ENCODE assay signal across 20 cellular contexts in the genomic region with DNA sequence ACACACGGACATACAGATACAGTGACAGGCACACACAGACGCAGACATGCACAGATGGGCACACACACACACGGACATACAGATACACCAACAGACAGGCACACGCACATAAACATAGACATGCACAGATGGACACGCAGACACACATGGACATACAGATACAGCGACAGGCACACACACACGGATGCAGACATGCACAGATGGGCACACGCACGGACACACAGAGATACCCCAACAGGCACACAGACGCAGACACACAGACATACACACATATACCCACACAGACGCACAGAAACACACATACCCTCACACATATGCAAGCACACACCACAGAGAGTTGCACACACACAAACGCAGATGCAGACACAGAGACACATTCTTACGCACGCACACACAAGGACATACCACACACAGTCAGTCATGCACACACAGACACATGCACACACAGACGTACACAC. TPM values are rescaled to one million over a fixed set of nuclear protein-coding genes. Genes with fewer than 3 reads are reported as not detected.
DNase-seq lines count a peak whose midpoint lies in the region; ATAC-seq, FAIRE-seq and TF ChIP-seq lines count a peak whose summit lies in the region.
"Had no signal": no experiment of that assay in that cellular context is flagged by ENCODE, and none has a peak within 500 bp of the region (broad histone marks: within the 10 kb centered on the region; RNA-seq: fewer than 3 reads in every experiment).

No MANE protein-coding gene starts in this region.

- H3K18ac ChIP-seq in neuronal stem cell (ENCODE audit: low read length), result no peak overlapping the region

- intact Hi-C loops in HepG2 (cut with micrococcal nuclease; ENCODE audit: unreplicated experiment) (no loop called here), right lobe of liver (cut with DNase I) (no loop called here), GM12878 (cut with micrococcal nuclease; ENCODE audit: unreplicated experiment) (no loop called here), left lung (cut with DNase I) (no loop called here)

- no peak overlapping the region for H3K4me2 ChIP-seq in HepG2 (ENCODE audit: low read depth, low read length)
- no peak overlapping the region for H3K4me2 ChIP-seq in GM12878 (ENCODE audit: control insufficient read depth, insufficient read depth)
- H3K4me2 ChIP-seq in neuronal stem cell (ENCODE audit: insufficient read depth, low read length, poor library complexity, severe bottlenecking), result no peak overlapping the region

- RAD21 ChIA-PET in GM12878 (lab: Charles Lee; ENCODE audit: unreplicated experiment), result no interaction called here

- TF ChIP-seq RAD21 in HepG2 (CRISPR knock-in tag; IDR thresholded peaks at IDR 0.05) (no peak), GM12878 (IDR thresholded peaks at IDR 0.05; ENCODE audit: insufficient read depth, low read depth, low read length) (no peak)

- FAIRE-seq in HepG2 (lab: Jason Lieb, UNC) (no peak), GM12878 (lab: Jason Lieb, UNC) (no peak)

- no peak overlapping the region for H2AFZ ChIP-seq in HepG2 (ENCODE audit: low read length)
- no peak overlapping the region for H2AFZ ChIP-seq in GM12878 (ENCODE audit: control insufficient read depth, low read depth, low read length)
- H2AFZ ChIP-seq in neuronal stem cell (ENCODE audit: low read length), result no peak overlapping the region

- TF ChIP-seq POLR2A in HepG2 (IDR thresholded peaks at IDR 0.05; ENCODE audit: insufficient read depth in 1 of 2, low read depth in 2 of 2, low read length in 2 of 2), result no peak
- no peak for TF ChIP-seq POLR2A in right lobe of liver (IDR thresholded peaks at IDR 0.05)
- TF ChIP-seq POLR2A in GM12878 (IDR thresholded peaks at IDR 0.05; ENCODE audit: low read depth, low read length), result peak; percentile 60

- H2BK120ac ChIP-seq in neuronal stem cell (ENCODE audit: low read depth, low read length), result no peak overlapping the region

- H3K79me2 ChIP-seq in HepG2 (ENCODE audit: insufficient read depth, low read length) (no peaks in the 10 kb centered on the region), GM12878 (ENCODE audit: control insufficient read depth, insufficient read depth, low read length) (no peaks in the 10 kb centered on the region)

- 71% methylated on average over 11 of the region's 15 CpGs for WGBS in HepG2 (ENCODE audit: low lambda C conversion rate)
- WGBS in right lobe of liver (ENCODE audit: insufficient coverage, low coverage, low lambda C conversion rate, missing lambda C conversion rate), result 40% methylated on average over 6 of the region's 15 CpGs
- WGBS in GM12878 (ENCODE audit: insufficient coverage, insufficient replicate concordance, low lambda C conversion rate, missing lambda C conversion rate), result 67% methylated on average over 15 of the region's 15 CpGs
- no CpG with 5 or more reads among the region's 15 CpGs for WGBS in neuronal stem cell (ENCODE audit: extremely low coverage in 2 of 2, insufficient read length in 2 of 2, insufficient replicate concordance in 1 of 2), 2 donors

- H2BK12ac ChIP-seq in neuronal stem cell (ENCODE audit: low read length), result no peak overlapping the region

- no peak overlapping the region for H2AK5ac ChIP-seq in neuronal stem cell (ENCODE audit: low read depth, low read length)

- POLR2A ChIA-PET in HepG2 (lab: Yijun Ruan, JAX), result no interaction called here
- POLR2A ChIA-PET in GM12878 (lab: Charles Lee), result no interaction called here

- H3K4ac ChIP-seq in neuronal stem cell (ENCODE audit: low read length), result no peak overlapping the region

- TF ChIP-seq EP300 in HepG2 (IDR thresholded peaks at IDR 0.05; ENCODE audit: low read depth in 2 of 2, low read length in 2 of 2), result no peak
- no peak for TF ChIP-seq EP300 in HepG2 (CRISPR knock-in tag; IDR thresholded peaks at IDR 0.05; ENCODE audit: borderline replicate concordance)
- no peak for TF ChIP-seq EP300 in GM12878 (IDR thresholded peaks at IDR 0.05; ENCODE audit: borderline replicate concordance in 1 of 2, control insufficient read depth in 1 of 2, low read depth in 2 of 2, low read length in 2 of 2)

- H3K4me3 ChIP-seq in HepG2 (replicated peaks in 1 of 3; ENCODE audit: insufficient read depth in 1 of 3, low read depth in 2 of 3, low read length in 3 of 3) (no peak overlapping the region), right lobe of liver (no peak overlapping the region), GM12878 (no peak overlapping the region), neuronal stem cell (ENCODE audit: low read length in 2 of 2) (peak overlapping the region in 1 of 2 donors; percentile 2), left lung (no peak overlapping the region)
- H3K4me3 ChIP-seq: HAP-1, SK-N-MC had no signal

- H3K79me1 ChIP-seq in neuronal stem cell (ENCODE audit: low read depth, low read length), result peaks cover 3% of the 10 kb centered on the region

- TSS peak; percentile 23 for BruUV-seq in HepG2 (replicated peaks; lab: Mats Ljungman, UMichigan)
- no TSS peak for BruUV-seq in GM12878 (replicated peaks; lab: Mats Ljungman, UMichigan)

- H3K14ac ChIP-seq in neuronal stem cell (ENCODE audit: low read length), result no peak overlapping the region

- peaks cover 8 to 27% of the 10 kb centered on the region in 2 experiments; a peak in 4 of 5 replicates for H3K36me3 ChIP-seq in HepG2 (replicated peaks in 1 of 2; ENCODE audit: control insufficient read depth in 1 of 2, insufficient read depth in 2 of 2, low read length in 2 of 2)
- H3K36me3 ChIP-seq in right lobe of liver, result peaks cover 0 to 14% (median 2%) of the 10 kb centered on the region in 4 donors
- H3K36me3 ChIP-seq in GM12878 (ENCODE audit: control insufficient read depth in 2 of 2, insufficient read depth in 2 of 2, low read length in 1 of 2), result peaks cover 16 to 24% of the 10 kb centered on the region in 2 experiments
- H3K36me3 ChIP-seq in neuronal stem cell (replicated peaks in 1 of 2; ENCODE audit: control insufficient read depth in 2 of 2, insufficient read depth in 2 of 2, low read length in 2 of 2), result peaks cover 49 to 84% of the 10 kb centered on the region in 2 donors
- peaks cover 0 to 60% of the 10 kb centered on the region in 2 donors for H3K36me3 ChIP-seq in left lung

- CTCF ChIA-PET in HepG2 (lab: Yijun Ruan, JAX; ENCODE audit: low intra/inter-chr PET ratio, low total read pairs), result no interaction called here
- CTCF ChIA-PET in GM12878 (lab: Yijun Ruan, JAX), result no interaction called here

- H3K27ac ChIP-seq in HepG2 (ENCODE audit: extremely low read length, insufficient read depth, low read length) (no peak overlapping the region), right lobe of liver (no peak overlapping the region), GM12878 (ENCODE audit: control insufficient read depth, insufficient read depth) (no peak overlapping the region), neuronal stem cell (replicated peaks; ENCODE audit: low read length) (no peak overlapping the region), left lung (no peak overlapping the region)
- H3K27ac ChIP-seq: SK-N-MC had no signal

- H3K9ac ChIP-seq in HepG2 (ENCODE audit: insufficient read depth, low read depth, low read length), result no peak overlapping the region
- no peak overlapping the region for H3K9ac ChIP-seq in GM12878 (ENCODE audit: control insufficient read depth, insufficient read depth, low read length)
- H3K9ac ChIP-seq in neuronal stem cell (ENCODE audit: low read depth, low read length, poor library complexity), result peak overlapping the region; percentile 63

- peaks cover 3% of the 10 kb centered on the region; the same call in 1 of the 2 replicates for H4K20me1 ChIP-seq in HepG2 (ENCODE audit: insufficient read depth, low read length)
- H4K20me1 ChIP-seq in GM12878 (ENCODE audit: control insufficient read depth, insufficient read depth), result no peaks in the 10 kb centered on the region

- SMC1A ChIA-PET in GM12878 (lab: Charles Lee; ENCODE audit: uncharacterized antibody, unreplicated experiment), result no interaction called here

- H2BK5ac ChIP-seq in neuronal stem cell (ENCODE audit: low read length), result no peak overlapping the region

- no peak overlapping the region for H2BK15ac ChIP-seq in neuronal stem cell (ENCODE audit: low read length)

- DNase-seq in HepG2 (ENCODE audit: low spot score) (no peak), right lobe of liver (no peak), GM12878 (ENCODE audit: low read depth, low spot score) (no peak), neuronal stem cell (ENCODE audit: low spot score) (no peak), activated T-cell treated with anti-CD3 and anti-CD28 coated beads for 4 hours (no peak), left lung (no peak)
- DNase-seq: C1 segment of cervical spinal cord; CD8-positive, alpha-beta memory T cell; DMS53; EL; MM.1S; NCI-H1092; NCI-H1436 treated with DMSO at 0.1 percent for 48 hours; NCI-H2081; NCI-H774; OCI-M1; SHP77 had no signal

- H4K91ac ChIP-seq in neuronal stem cell (ENCODE audit: low read depth, low read length, poor library complexity), result peak overlapping the region; percentile 16

- no peak for ATAC-seq in HepG2
- no peak for ATAC-seq in right lobe of liver
- no peak for ATAC-seq in GM12878
- no peak for ATAC-seq in GM19328 (IDR thresholded peaks at IDR 0.05; ENCODE audit: unreplicated experiment)
- ATAC-seq in left lung, result no peak

- in situ Hi-C loops in HepG2 (cut with HindIII; ENCODE audit: extremely low pct_ligation_motif_present, low pct_unique_long_range_greater_than_20kb), result no loop called here
- in situ Hi-C loops in GM12878 (cut with MboI), result no loop called here

- no peak for TF ChIP-seq CTCF in HepG2 (CRISPR knock-in tag; IDR thresholded peaks at IDR 0.05)
- TF ChIP-seq CTCF in right lobe of liver (IDR thresholded peaks at IDR 0.05), result no peak
- no peak for TF ChIP-seq CTCF in GM12878 (IDR thresholded peaks at IDR 0.05 in 2 of 3, conservative IDR thresholded peaks at IDR 0.05 in 1 of 3; ENCODE audit: control insufficient read depth in 2 of 3, extremely low read depth in 1 of 3, insufficient read depth in 1 of 3, low read depth in 3 of 3, low read length in 3 of 3)
- TF ChIP-seq CTCF in left lung (IDR thresholded peaks at IDR 0.05), result no peak

- H3K9me3 ChIP-seq in HepG2 (ENCODE audit: low read length) (no peaks in the 10 kb centered on the region), right lobe of liver (no peaks in the 10 kb centered on the region), GM12878 (replicated peaks; ENCODE audit: control insufficient read depth, insufficient read depth, low read length) (peaks cover 3% of the 10 kb centered on the region; the same call in 1 of the 3 replicates), neuronal stem cell (replicated peaks in 1 of 2; ENCODE audit: control insufficient read depth in 2 of 2, insufficient read depth in 1 of 2, low read depth in 1 of 2, low read length in 2 of 2) (peaks cover 6 to 24% of the 10 kb centered on the region in 2 donors), left lung (peaks cover 0 to 8% of the 10 kb centered on the region in 2 donors)
- H3K9me3 ChIP-seq: HAP-1 had no signal

- H3K23ac ChIP-seq in neuronal stem cell (ENCODE audit: low read depth, low read length, poor library complexity), result peak overlapping the region; percentile 96

- H3K27me3 ChIP-seq in HepG2 (ENCODE audit: control insufficient read depth in 1 of 2, insufficient read depth in 2 of 2, low read length in 2 of 2) (no peaks in the 10 kb centered on the region), right lobe of liver (no peaks in the 10 kb centered on the region), GM12878 (replicated peaks in 1 of 2; ENCODE audit: control insufficient read depth in 2 of 2, insufficient read depth in 2 of 2, low read length in 1 of 2) (no peaks in the 10 kb centered on the region), neuronal stem cell (ENCODE audit: control insufficient read depth in 3 of 3, insufficient read depth in 3 of 3, low read depth in 1 of 3, low read length in 3 of 3) (no peaks in the 10 kb centered on the region), left lung (no peaks in the 10 kb centered on the region)

- H3K4me1 ChIP-seq in HepG2 (ENCODE audit: insufficient read depth, low read length), result peaks cover 8% of the 10 kb centered on the region
- no peaks in the 10 kb centered on the region for H3K4me1 ChIP-seq in right lobe of liver
- no peaks in the 10 kb centered on the region for H3K4me1 ChIP-seq in GM12878 (ENCODE audit: control insufficient read depth, insufficient read depth, low read length)
- peaks cover 0 to 2% of the 10 kb centered on the region in 2 donors for H3K4me1 ChIP-seq in neuronal stem cell (ENCODE audit: control insufficient read depth in 2 of 2, insufficient read depth in 1 of 2, low read depth in 1 of 2, low read length in 2 of 2)
- H3K4me1 ChIP-seq in left lung, result no peaks in the 10 kb centered on the region
- H3K4me1 ChIP-seq: HAP-1 had no signal

- peak overlapping the region; percentile 89 for H4K8ac ChIP-seq in neuronal stem cell (ENCODE audit: low read depth, low read length)

RNA-seq across cellular contexts. Expression of a gene that starts 24.4 kb away (rescaled TPM):
- total RNA-seq in HepG2 (2016; rRNA removed; fragmentation: Illumina TruSeq; extraction: Trizol) (138 and 149 TPM in 2 replicates), right lobe of liver (10 to 100 TPM; 44.3 to 87.8 (median 57.0) TPM), GM12878 (2014; rRNA removed) (225 and 293 TPM in 2 replicates), GM12878 (2014; rRNA removed; fragmentation: Illumina TruSeq; extraction: Trizol) (261 and 287 TPM in 2 replicates), GM12878 (2021) (632 and 654 TPM in 2 replicates), left lung (100 to 1,000 TPM; 285 to 337 TPM)
- total RNA-seq in HepG2 (2016; cell fraction: cytosol; rRNA removed; fragmentation: Illumina TruSeq; extraction: Trizol; ENCODE audit: low read depth), result 172 and 192 TPM in 2 replicates
- 133 and 147 TPM in 2 replicates for total RNA-seq in HepG2 (2016; cell fraction: insoluble cytoplasmic fraction; rRNA removed; fragmentation: Illumina TruSeq; extraction: Trizol)
- total RNA-seq in HepG2 (2016; cell fraction: membrane; rRNA removed; fragmentation: Illumina TruSeq; extraction: Trizol), result 398 and 417 TPM in 2 replicates
- total RNA-seq in HepG2 (2016; cell fraction: nucleus; rRNA removed; fragmentation: Illumina TruSeq; extraction: Trizol), result 70.1 and 77.0 TPM in 2 replicates
- polyA plus RNA-seq in HepG2 (2011; rRNA removed) (581 and 646 TPM in 2 replicates), GM12878 (2011; rRNA removed) (157 and 352 TPM in 2 replicates), GM12878 (2014; fragmentation: Illumina TruSeq; extraction: Trizol) (34.2 and 187 TPM in 2 replicates), GM12878 (2014; fragmentation: Nextera tagmentation; extraction: Ambion mirVana) (100 to 1,000 TPM in 1 of 2 experiments, 10 to 100 TPM in 1; 61.9 to 127 TPM), GM12878 (2014; rRNA removed) (642 and 753 TPM in 2 replicates), GM12878 (2016; fragmentation: Nextera tagmentation; extraction: Ambion mirVana) (100 to 1,000 TPM; 447 to 454 TPM)
- 843 and 1,123 TPM in 2 replicates for polyA plus RNA-seq in HepG2 (2011; cell fraction: cytosol; rRNA removed)
- polyA plus RNA-seq in HepG2 (2011; cell fraction: nucleus; rRNA removed), result 370 and 374 TPM in 2 replicates
- polyA plus RNA-seq in HepG2 (2012), result 420 and 577 TPM in 2 replicates
- polyA plus RNA-seq in HepG2 (2016; cell fraction: cytosol; fragmentation: Illumina TruSeq; extraction: Trizol; ENCODE audit: low read depth), result 585 and 646 TPM in 2 replicates
- 347 and 418 TPM in 2 replicates for polyA plus RNA-seq in HepG2 (2016; cell fraction: insoluble cytoplasmic fraction; fragmentation: Illumina TruSeq; extraction: Trizol; ENCODE audit: low read depth)
- 997 and 1,138 TPM in 2 replicates for polyA plus RNA-seq in HepG2 (2016; cell fraction: membrane; fragmentation: Illumina TruSeq; extraction: Trizol; ENCODE audit: low read depth)
- polyA plus RNA-seq in HepG2 (2016; cell fraction: nucleus; fragmentation: Illumina TruSeq; extraction: Trizol; ENCODE audit: insufficient read depth, low read depth), result 257 and 286 TPM in 2 replicates
- polyA minus RNA-seq in HepG2 (2011; rRNA and poly(A)+ RNA removed; ENCODE audit: low replicate concordance), result 353 and 783 TPM in 2 replicates
- 413 and 414 TPM in 2 replicates for polyA minus RNA-seq in HepG2 (2011; cell fraction: cytosol; rRNA and poly(A)+ RNA removed)
- 151 and 162 TPM in 2 replicates for polyA minus RNA-seq in HepG2 (2011; cell fraction: nucleus; rRNA and poly(A)+ RNA removed)
- total RNA-seq in GM12878 (2013; cell fraction: nucleolus; rRNA removed), result 200 and 249 TPM in 2 replicates
- 286 TPM for polyA plus RNA-seq in GM12878 (2011; ENCODE audit: low read depth)
- polyA plus RNA-seq in GM12878 (2011; cell fraction: cytosol; rRNA removed), result 683 and 869 TPM in 2 replicates
- polyA plus RNA-seq in GM12878 (2011; cell fraction: nucleus; rRNA removed), result 295 and 304 TPM in 2 replicates
- 757 and 810 TPM in 2 replicates for polyA plus RNA-seq in GM12878 (2012)
- 274 and 515 TPM in 2 replicates for polyA minus RNA-seq in GM12878 (2011; rRNA and poly(A)+ RNA removed)
- 253 and 254 TPM in 2 replicates for polyA minus RNA-seq in GM12878 (2011; cell fraction: cytosol; rRNA and poly(A)+ RNA removed)
- polyA minus RNA-seq in GM12878 (2011; cell fraction: nucleus; rRNA and poly(A)+ RNA removed), result 107 and 179 TPM in 2 replicates
- polyA plus RNA-seq in neuronal stem cell (2013, experiment 1 of 2), result 415 TPM
- polyA plus RNA-seq in neuronal stem cell (2013, experiment 2 of 2), result 410 TPM

RNA-seq across cellular contexts. Expression of a gene that starts 36.4 kb away (rescaled TPM):
- total RNA-seq in HepG2 (2016; rRNA removed; fragmentation: Illumina TruSeq; extraction: Trizol), result 5.6 and 6.3 TPM in 2 replicates
- 1.3 and 1.9 TPM in 2 replicates for total RNA-seq in HepG2 (2016; cell fraction: cytosol; rRNA removed; fragmentation: Illumina TruSeq; extraction: Trizol; ENCODE audit: low read depth)
- total RNA-seq in HepG2 (2016; cell fraction: insoluble cytoplasmic fraction; rRNA removed; fragmentation: Illumina TruSeq; extraction: Trizol), result 5.5 and 6.1 TPM in 2 replicates
- total RNA-seq in HepG2 (2016; cell fraction: membrane; rRNA removed; fragmentation: Illumina TruSeq; extraction: Trizol), result 2.5 and 2.6 TPM in 2 replicates
- total RNA-seq in HepG2 (2016; cell fraction: nucleus; rRNA removed; fragmentation: Illumina TruSeq; extraction: Trizol), result 4.9 and 6.4 TPM in 2 replicates
- 16.3 and 16.4 TPM in 2 replicates for polyA plus RNA-seq in HepG2 (2011; rRNA removed)
- polyA plus RNA-seq in HepG2 (2011; cell fraction: cytosol; rRNA removed), result 10.6 and 17.6 TPM in 2 replicates
- 20.1 and 27.5 TPM in 2 replicates for polyA plus RNA-seq in HepG2 (2011; cell fraction: nucleus; rRNA removed)
- 11.5 and 12.3 TPM in 2 replicates for polyA plus RNA-seq in HepG2 (2012)
- 1.6 and 2.0 TPM in 2 replicates for polyA plus RNA-seq in HepG2 (2016; cell fraction: cytosol; fragmentation: Illumina TruSeq; extraction: Trizol; ENCODE audit: low read depth)
- 10.7 and 11.3 TPM in 2 replicates for polyA plus RNA-seq in HepG2 (2016; cell fraction: insoluble cytoplasmic fraction; fragmentation: Illumina TruSeq; extraction: Trizol; ENCODE audit: low read depth)
- 2.3 and 2.4 TPM in 2 replicates for polyA plus RNA-seq in HepG2 (2016; cell fraction: membrane; fragmentation: Illumina TruSeq; extraction: Trizol; ENCODE audit: low read depth)
- polyA plus RNA-seq in HepG2 (2016; cell fraction: nucleus; fragmentation: Illumina TruSeq; extraction: Trizol; ENCODE audit: insufficient read depth, low read depth), result 11.5 and 12.7 TPM in 2 replicates
- polyA minus RNA-seq in HepG2 (2011; rRNA and poly(A)+ RNA removed; ENCODE audit: low replicate concordance), result 9.3 and 19.0 TPM in 2 replicates
- polyA minus RNA-seq in HepG2 (2011; cell fraction: cytosol; rRNA and poly(A)+ RNA removed), result 10.4 and 11.7 TPM in 2 replicates
- 8.6 and 12.7 TPM in 2 replicates for polyA minus RNA-seq in HepG2 (2011; cell fraction: nucleus; rRNA and poly(A)+ RNA removed)
- 10 to 100 TPM; 12.5 to 27.3 (median 18.6) TPM for total RNA-seq in right lobe of liver
- 32.4 and 34.7 TPM in 2 replicates for total RNA-seq in GM12878 (2013; cell fraction: nucleolus; rRNA removed)
- total RNA-seq in GM12878 (2014; rRNA removed), result 21.7 and 32.2 TPM in 2 replicates
- total RNA-seq in GM12878 (2014; rRNA removed; fragmentation: Illumina TruSeq; extraction: Trizol), result 15.5 and 18.1 TPM in 2 replicates
- 46.6 and 46.8 TPM in 2 replicates for total RNA-seq in GM12878 (2021)
- 14.8 TPM for polyA plus RNA-seq in GM12878 (2011; ENCODE audit: low read depth)
- 24.5 and 51.9 TPM in 2 replicates for polyA plus RNA-seq in GM12878 (2011; rRNA removed)
- 54.2 and 67.8 TPM in 2 replicates for polyA plus RNA-seq in GM12878 (2011; cell fraction: cytosol; rRNA removed)
- 97.6 and 127 TPM in 2 replicates for polyA plus RNA-seq in GM12878 (2011; cell fraction: nucleus; rRNA removed)
- polyA plus RNA-seq in GM12878 (2012), result 42.3 and 47.5 TPM in 2 replicates
- 8.5 and 14.3 TPM in 2 replicates for polyA plus RNA-seq in GM12878 (2014; fragmentation: Illumina TruSeq; extraction: Trizol)
- 1 to 10 TPM; 1.6 to 3.8 TPM for polyA plus RNA-seq in GM12878 (2014; fragmentation: Nextera tagmentation; extraction: Ambion mirVana)
- polyA plus RNA-seq in GM12878 (2014; rRNA removed), result 44.6 and 48.4 TPM in 2 replicates
- polyA plus RNA-seq in GM12878 (2016; fragmentation: Nextera tagmentation; extraction: Ambion mirVana), result 10 to 100 TPM; 32.1 to 34.4 TPM
- polyA minus RNA-seq in GM12878 (2011; rRNA and poly(A)+ RNA removed), result 31.2 and 53.8 TPM in 2 replicates
- 20.7 and 21.2 TPM in 2 replicates for polyA minus RNA-seq in GM12878 (2011; cell fraction: cytosol; rRNA and poly(A)+ RNA removed)
- 17.2 and 27.9 TPM in 2 replicates for polyA minus RNA-seq in GM12878 (2011; cell fraction: nucleus; rRNA and poly(A)+ RNA removed)
- 52.5 TPM for polyA plus RNA-seq in neuronal stem cell (2013, experiment 1 of 2)
- polyA plus RNA-seq in neuronal stem cell (2013, experiment 2 of 2), result 51.6 TPM
- 10 to 100 TPM; 18.6 to 19.6 TPM for total RNA-seq in left lung
